Comparison of ENCODE assay signal across 1 cellular context in the genomic region with DNA sequence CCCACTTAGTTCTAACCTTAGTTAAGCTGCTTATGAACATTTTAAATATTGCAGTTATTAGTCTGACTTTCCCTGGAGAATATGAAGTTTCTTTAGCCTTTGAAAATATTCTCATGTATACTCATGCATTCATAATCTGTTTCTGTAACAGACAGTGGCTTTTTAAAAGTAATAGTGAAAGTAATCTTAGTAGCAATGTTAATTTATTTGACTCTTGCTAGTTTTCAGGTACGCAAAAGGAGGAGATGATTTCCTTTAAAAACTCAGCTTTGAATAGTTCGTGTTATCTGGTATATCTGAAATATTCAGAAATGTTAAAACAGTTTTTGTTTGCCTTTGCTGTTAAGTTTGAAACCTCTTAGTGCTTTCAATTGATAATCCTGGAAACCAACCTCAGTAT.
A peak's percentile ranks its signal among the peaks of the same experiment; 100 is the strongest.
TF ChIP-seq lines count a peak whose summit lies in the region.

No MANE protein-coding gene starts in this region.

TF ChIP-seq in GM12878, 131 proteins besides CTCF, POLR2A, EP300 and RAD21 (continued from another document):
- 0 out of 2 replicates have a peak, but pooled peaks have one; percentile 32 for TF ChIP-seq NFIC (IDR thresholded peaks at IDR 0.05; ENCODE audit: low read depth, low read length)
